ENCODE assay signal across 8 cellular contexts in the genomic region with DNA sequence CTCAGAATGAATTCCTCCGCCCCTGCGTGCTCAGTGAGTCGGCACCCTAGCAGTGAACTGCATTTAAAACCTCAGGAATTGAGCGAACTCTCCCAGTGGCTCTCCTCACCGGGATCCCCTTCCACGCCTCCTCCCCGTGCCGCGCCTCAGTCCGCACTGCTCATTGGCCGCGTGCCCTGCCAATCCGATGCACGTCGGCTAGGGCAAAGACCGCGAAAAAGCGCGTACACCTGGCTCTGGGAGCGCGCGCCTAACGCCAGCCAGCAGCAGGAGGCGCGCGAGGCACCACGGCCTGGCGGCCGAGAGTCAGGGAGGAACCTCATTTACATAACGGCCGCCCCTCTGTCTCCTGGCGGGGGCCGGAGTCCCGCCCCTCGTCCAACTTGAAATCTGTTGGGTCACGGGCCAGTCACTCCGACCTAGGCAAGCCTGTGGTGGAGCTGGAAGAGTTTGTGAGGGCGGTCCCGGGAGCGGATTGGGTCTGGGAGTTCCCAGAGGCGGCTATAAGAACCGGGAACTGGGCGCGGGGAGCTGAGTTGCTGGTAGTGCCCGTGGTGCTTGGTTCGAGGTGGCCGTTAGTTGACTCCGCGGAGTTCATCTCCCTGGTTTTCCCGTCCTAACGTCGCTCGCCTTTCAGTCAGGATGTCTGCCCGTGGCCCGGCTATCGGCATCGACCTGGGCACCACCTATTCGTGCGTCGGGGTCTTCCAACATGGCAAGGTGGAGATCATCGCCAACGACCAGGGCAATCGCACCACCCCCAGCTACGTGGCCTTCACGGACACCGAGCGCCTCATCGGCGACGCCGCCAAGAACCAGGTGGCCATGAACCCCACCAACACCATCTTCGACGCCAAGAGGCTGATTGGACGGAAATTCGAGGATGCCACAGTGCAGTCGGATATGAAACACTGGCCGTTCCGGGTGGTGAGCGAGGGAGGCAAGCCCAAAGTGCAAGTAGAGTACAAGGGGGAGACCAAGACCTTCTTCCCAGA. TPM values are rescaled to one million over a fixed set of nuclear protein-coding genes. Genes with fewer than 3 reads are reported as not detected.
A peak's percentile ranks its signal among the peaks of the same experiment; 100 is the strongest.
DNase-seq lines count a peak whose midpoint lies in the region; ATAC-seq and TF ChIP-seq lines count a peak whose summit lies in the region.

TSS of gene HSPA2 (plus strand) at position 534 of the 995 bp plus-strand sequence. CDS start at position 643, 109 bp downstream.

- TF ChIP-seq POLR2A in upper lobe of left lung (IDR thresholded peaks at IDR 0.05) = peak in 3 of 4 donors; percentile 84 to 95 (median 94)

- no peaks in the 10 kb centered on the region for H3K27me3 ChIP-seq in MM.1S (replicated peaks; ENCODE audit: insufficient read depth, low read length)
- H3K27me3 ChIP-seq in heart right ventricle = peaks cover 0 to 44% (median 4%) of the 10 kb centered on the region in 7 donors
- H3K27me3 ChIP-seq in upper lobe of left lung = no peaks in the 10 kb centered on the region

- H3K36me3 ChIP-seq in MM.1S (replicated peaks; ENCODE audit: insufficient read depth, low read length) = no peaks in the 10 kb centered on the region
- no peaks in the 10 kb centered on the region for H3K36me3 ChIP-seq in heart right ventricle
- no peaks in the 10 kb centered on the region for H3K36me3 ChIP-seq in upper lobe of left lung

- H3K4me1 ChIP-seq in MM.1S (ENCODE audit: low read length) = no peaks in the 10 kb centered on the region
- H3K4me1 ChIP-seq in heart right ventricle = peaks cover 0 to 35% (median 16%) of the 10 kb centered on the region in 9 donors
- H3K4me1 ChIP-seq in upper lobe of left lung = peaks cover 4 to 27% (median 18%) of the 10 kb centered on the region in 4 donors

- peak; percentile 8 for DNase-seq in GF-D8 (lab: John Stamatoyannopoulos, UW)
- peak; percentile 97 for DNase-seq in HCEC 1CT
- DNase-seq in MM.1S = peak; percentile 92
- peak; percentile 98 for DNase-seq in SW 1271 (lab: John Stamatoyannopoulos, UW)
- peak; percentile 99 for DNase-seq in amniotic epithelial cell (ENCODE audit: low read depth)
- DNase-seq in heart right ventricle = peak; percentile 99
- peak; percentile 95 to 100 (median 98) for DNase-seq in posterior cingulate gyrus
- peak; percentile 99 for DNase-seq in upper lobe of left lung

- WGBS in heart right ventricle, 2 donors = 5 to 8% methylated on average over 79 of the region's 79 CpGs
- WGBS in upper lobe of left lung, 2 donors = 4 to 10% methylated on average over 27 to 66 of the region's 79 CpGs

- TF ChIP-seq CTCF in MM.1S (IDR thresholded peaks at IDR 0.05; ENCODE audit: low read length) (peak; percentile 55), heart right ventricle (IDR thresholded peaks at IDR 0.05) (peak; percentile 63 to 99 (median 89)), upper lobe of left lung (IDR thresholded peaks at IDR 0.05) (peak; percentile 59 to 97 (median 88))

- no peaks in the 10 kb centered on the region for H3K9me3 ChIP-seq in MM.1S (replicated peaks; ENCODE audit: insufficient read depth, low read length)
- H3K9me3 ChIP-seq in heart right ventricle = peaks cover 0 to 13% (median 0%) of the 10 kb centered on the region in 11 donors
- peaks cover 0 to 10% (median 6%) of the 10 kb centered on the region in 4 donors for H3K9me3 ChIP-seq in upper lobe of left lung

- no peaks in the 10 kb centered on the region for H3K9me2 ChIP-seq in MM.1S (replicated peaks; ENCODE audit: insufficient read depth, low read length)

- H3K4me3 ChIP-seq in MM.1S (ENCODE audit: low read length) = peak within 1 kb of the TSS; percentile 73
- peak within 1 kb of the TSS; percentile 41 to 75 (median 70) for H3K4me3 ChIP-seq in heart right ventricle
- H3K4me3 ChIP-seq in upper lobe of left lung = peak within 1 kb of the TSS; percentile 54 to 72 (median 68)

- H3K4me2 ChIP-seq in MM.1S (ENCODE audit: low read depth, low read length) = peak within 1 kb of the TSS; percentile 47; the same call in 1 of the 2 replicates

- no peaks in the 10 kb centered on the region for H3F3A ChIP-seq in MM.1S (ENCODE audit: insufficient read depth, low read length)

- peak within 1 kb of the TSS; percentile 50; the same call in 1 of the 2 replicates for H3K9ac ChIP-seq in MM.1S (ENCODE audit: low read length)

- intact Hi-C loops in heart right ventricle (cut with DNase I) (loop anchor here in 9 of 10 donors (2.0 to 10.0 kb wide), 4 partner anchors 94 to 234 kb away; no protein-coding TSS in a partner anchor), posterior cingulate gyrus (cut with DNase I) (loop anchor here (1.0 to 5.0 kb wide), 3 partner anchors 38 to 96 kb away; partner anchors contain the start of genes ZBTB1 and ZBTB25)

- TF ChIP-seq EP300 in upper lobe of left lung (IDR thresholded peaks at IDR 0.05) = peak in 1 of 4 donors; percentile 3

- no peaks in the 10 kb centered on the region for H3K79me2 ChIP-seq in MM.1S (ENCODE audit: low read length)

- peak; percentile 97 to 99 (median 98) for ATAC-seq in heart right ventricle
- ATAC-seq in upper lobe of left lung (ENCODE audit: low FRiP score in 2 of 2) = peak; percentile 97 to 99

- H2AFZ ChIP-seq in MM.1S (ENCODE audit: low read length) = peak within 1 kb of the TSS; percentile 82

- H3K27ac ChIP-seq in MM.1S (ENCODE audit: low read length) (peak within 1 kb of the TSS; percentile 51; the same call in 1 of the 2 replicates), heart right ventricle (peak within 1 kb of the TSS; percentile 12 to 84 (median 82)), upper lobe of left lung (peak within 1 kb of the TSS; percentile 81 to 89 (median 84))

- no peaks in the 10 kb centered on the region for H4K20me1 ChIP-seq in MM.1S (ENCODE audit: insufficient read depth, low read length)

RNA-seq across cellular contexts. Expression of gene HSPA2, which starts in this region (rescaled TPM):
- 10 to 100 TPM in 9 of 10 donors, 1 to 10 TPM in 1; 9.4 to 77.6 (median 34.8) TPM for total RNA-seq in heart right ventricle
- 10 to 100 TPM in 1 of 2 donors, 1 to 10 TPM in 1; 2.6 to 10.3 TPM for polyA plus RNA-seq in heart right ventricle
- 10 to 100 TPM in 4 of 6 donors, 1 to 10 TPM in 2; 4.8 to 25.7 (median 12.1) TPM for total RNA-seq in upper lobe of left lung

Comparison
In these comparisons a context has a peak if more than half of its experiments do, and no peak if none do; other contexts are left out.
1. Peak in every context shown above with its lines: DNase-seq, ATAC-seq, H3K4me3 ChIP-seq and H3K27ac ChIP-seq.
2. DNase-seq: peak in every context shown above with its lines; median percentile 99 in amniotic epithelial cell; 99 in heart right ventricle; 99 in upper lobe of left lung; 98 in SW 1271; 98 in posterior cingulate gyrus; 97 in HCEC 1CT; 92 in MM.1S; 8 in GF-D8.